11 cellular contexts compared by ENCODE assay signal in the genomic region with DNA sequence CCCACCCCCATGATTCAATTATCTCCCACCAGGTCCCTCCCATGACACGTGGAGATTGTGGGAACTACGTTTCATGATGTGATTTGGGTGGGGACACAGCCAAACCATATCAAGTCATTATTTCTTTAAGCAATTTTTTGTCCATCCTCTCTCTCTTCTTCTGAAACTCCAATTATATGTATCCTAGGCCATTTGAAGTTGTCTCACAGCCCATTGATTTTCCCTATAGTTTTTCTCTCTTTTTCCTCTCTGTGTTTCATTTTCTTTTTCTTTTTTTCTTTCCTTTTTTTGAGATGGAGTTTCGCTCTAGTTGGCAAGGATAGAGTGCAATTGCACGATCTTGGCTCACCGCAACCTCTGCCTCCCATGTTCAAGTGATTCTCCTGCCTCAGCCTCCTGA.
"Had no signal": no experiment of that assay in that cellular context is flagged by ENCODE, and none has a peak within 500 bp of the region (broad histone marks: within the 10 kb centered on the region; RNA-seq: fewer than 3 reads in every experiment).

No MANE protein-coding gene starts in this region.

- FAIRE-seq: H1, H54 had no signal

- H3K36me3 ChIP-seq: HAP-1 had no signal

- H3K4me3 ChIP-seq: GM23248, GM23338, HAP-1 had no signal

- DNase-seq: GM23248, GOT3, H7, H9, HCEC 1CT, HFFc6 had no signal

- H3K27ac ChIP-seq: GM23248 had no signal

- ATAC-seq: GM23338, HCT116 had no signal
